In the genomic region with DNA sequence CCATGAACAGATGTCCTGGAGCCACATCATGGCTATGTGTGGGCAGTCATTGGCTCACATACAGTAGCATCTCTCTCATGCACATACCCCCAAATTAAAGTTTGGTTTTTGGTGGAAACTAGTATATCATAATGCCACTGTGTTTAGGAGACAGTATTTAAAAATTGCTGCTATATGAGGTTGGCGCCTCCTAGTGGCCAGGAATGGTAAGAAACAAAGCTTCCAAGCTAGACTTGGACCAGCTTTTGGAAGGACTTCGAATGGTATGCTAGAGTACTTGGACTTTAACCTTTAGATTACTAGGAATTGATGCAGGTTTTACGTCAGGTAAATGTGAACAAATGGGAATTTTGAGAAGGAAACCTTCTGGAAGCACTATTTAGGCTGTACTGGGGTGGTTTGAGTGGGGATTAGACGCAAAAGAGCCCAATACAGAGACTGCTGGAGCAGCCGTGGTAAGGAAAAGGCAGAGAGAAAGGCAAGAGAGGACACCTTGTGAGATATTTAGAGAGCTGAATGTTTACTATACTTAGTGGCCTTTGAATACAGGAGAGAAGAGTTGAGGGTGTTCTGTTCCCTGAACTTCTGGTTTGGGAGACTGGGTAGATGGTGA, we compare ENCODE assay signal across 9 cellular contexts. TPM values are rescaled to one million over a fixed set of nuclear protein-coding genes. Genes with fewer than 3 reads are reported as not detected.
DNase-seq lines count a peak whose midpoint lies in the region; ATAC-seq and TF ChIP-seq lines count a peak whose summit lies in the region.
"Had no signal": no experiment of that assay in that cellular context is flagged by ENCODE, and none has a peak within 500 bp of the region (broad histone marks: within the 10 kb centered on the region; RNA-seq: fewer than 3 reads in every experiment).

No MANE protein-coding gene starts in this region.

- H3K36me3 ChIP-seq in BE2C: no peaks in the 10 kb centered on the region
- no peaks in the 10 kb centered on the region for H3K36me3 ChIP-seq in ascending aorta
- no peaks in the 10 kb centered on the region for H3K36me3 ChIP-seq in left lung
- no peaks in the 10 kb centered on the region for H3K36me3 ChIP-seq in thyroid gland

- intact Hi-C loops in ascending aorta (cut with DNase I): no loop called here
- intact Hi-C loops in left lung (cut with DNase I): no loop called here
- intact Hi-C loops in thyroid gland (cut with DNase I): no loop called here

- in situ Hi-C loops in GM13976 (cut with MboI; ENCODE audit: low sequenced_read_pairs, unreplicated experiment): no loop called here

- peaks cover 3% of the 10 kb centered on the region for H3K4me1 ChIP-seq in BE2C
- peaks cover 0 to 8% of the 10 kb centered on the region in 2 donors for H3K4me1 ChIP-seq in ascending aorta
- H3K4me1 ChIP-seq in left lung: no peaks in the 10 kb centered on the region
- no peaks in the 10 kb centered on the region for H3K4me1 ChIP-seq in thyroid gland

- no peak overlapping the region for H3K4me3 ChIP-seq in BE2C (ENCODE audit: low read depth, low read length)
- H3K4me3 ChIP-seq in ascending aorta: no peak overlapping the region
- no peak overlapping the region for H3K4me3 ChIP-seq in left lung
- H3K4me3 ChIP-seq in thyroid gland (replicated peaks in 1 of 3): no peak overlapping the region

- H3K27ac ChIP-seq in ascending aorta (peak overlapping the region in 1 of 2 donors; percentile 49), left lung (no peak overlapping the region), thyroid gland (no peak overlapping the region)

- ATAC-seq in HG02884 (IDR thresholded peaks at IDR 0.05; ENCODE audit: unreplicated experiment) (peak; percentile 77), left lung (peak; percentile 71)
- ATAC-seq: T-cell had no signal

- 43 to 49% methylated on average over 5 of the region's 5 CpGs for WGBS in thyroid gland, 2 donors

- TF ChIP-seq CTCF in BE2C (IDR thresholded peaks at IDR 0.05; ENCODE audit: low read depth, low read length) (peak; percentile 84), GM13976 (IDR thresholded peaks at IDR 0.05; ENCODE audit: borderline replicate concordance, control extremely low read depth, extremely low read depth, insufficient read depth, missing control alignments) (peak; percentile 67), ascending aorta (IDR thresholded peaks at IDR 0.05) (peak; percentile 21 to 63 (median 63)), left lung (IDR thresholded peaks at IDR 0.05) (peak; percentile 74 to 75), thyroid gland (IDR thresholded peaks at IDR 0.05) (peak; percentile 17 to 67 (median 34))

- H3K9me3 ChIP-seq in BE2C (no peaks in the 10 kb centered on the region), ascending aorta (no peaks in the 10 kb centered on the region), left lung (peaks cover 0 to 1% of the 10 kb centered on the region in 2 donors), thyroid gland (no peaks in the 10 kb centered on the region)

- H3K27me3 ChIP-seq in BE2C: no peaks in the 10 kb centered on the region
- no peaks in the 10 kb centered on the region for H3K27me3 ChIP-seq in ascending aorta
- peaks cover 0 to 5% of the 10 kb centered on the region in 2 donors for H3K27me3 ChIP-seq in left lung
- H3K27me3 ChIP-seq in thyroid gland: no peaks in the 10 kb centered on the region

- DNase-seq in BE2C: peak; percentile 56
- DNase-seq in GM13976 (ENCODE audit: low spot score): peak; percentile 32
- peak; percentile 22 for DNase-seq in RKO (ENCODE audit: low spot score)
- DNase-seq in ascending aorta (ENCODE audit: low spot score in 2 of 2): no peak
- DNase-seq in left lung: no peak
- DNase-seq in thyroid gland: peak; percentile 30 to 53
- no peak for DNase-seq in DMS153 (lab: John Stamatoyannopoulos, UW)

- TF ChIP-seq POLR2A in thyroid gland (IDR thresholded peaks at IDR 0.05): no peak

RNA-seq across cellular contexts. Expression of gene PRSS35, which starts 23.8 kb away (rescaled TPM):
- not detected for polyA plus RNA-seq in BE2C (2012; ENCODE audit: insufficient read depth, insufficient read length, low read depth)
- total RNA-seq in ascending aorta (1.8 TPM), left lung (1 to 10 TPM in 1 of 2 donors, under 1 TPM in 1; 0.86 to 4.0 TPM), thyroid gland (not detected)

Comparison
In these comparisons a context has a peak if more than half of its experiments do, and no peak if none do; other contexts are left out.
1. DNase-seq: peak in BE2C (single experiment), GM13976 (single experiment), RKO (single experiment) and thyroid gland (2 of 2); none in ascending aorta (0 of 2), left lung (0 of 2) and DMS153 (single experiment).
2. CTCF ChIP-seq: peak in every context shown above with its lines; median percentile 84 in BE2C; 74 in left lung; 67 in GM13976; 63 in ascending aorta; 34 in thyroid gland.